Comparison of ENCODE assay signal across 14 cellular contexts in genomic region chr16:962901-963814, GRCh38. TPM values are rescaled to one million over a fixed set of nuclear protein-coding genes. Genes with fewer than 3 reads are reported as not detected.
DNase-seq lines count a peak whose midpoint lies in the region; ATAC-seq, FAIRE-seq and TF ChIP-seq lines count a peak whose summit lies in the region.
"Had no signal": no experiment of that assay in that cellular context is flagged by ENCODE, and none has a peak within 500 bp of the region (broad histone marks: within the 10 kb centered on the region; RNA-seq: fewer than 3 reads in every experiment).

No MANE protein-coding gene starts in this region.

- peak; percentile 33 for FAIRE-seq in GM12891 (lab: Jason Lieb, UNC)
- no peak for FAIRE-seq in endothelial cell of umbilical vein (lab: Jason Lieb, UNC)

- no peaks in the 10 kb centered on the region for H3K27me3 Mint-ChIP-seq in T-cell
- H3K27me3 Mint-ChIP-seq in endothelial cell (ENCODE audit: unreplicated experiment), result peaks cover 8% of the 10 kb centered on the region

- TF ChIP-seq POLR2A in GM12891 (IDR thresholded peaks at IDR 0.05; ENCODE audit: low read depth, low read length) (no peak), endothelial cell of umbilical vein (IDR thresholded peaks at IDR 0.05; ENCODE audit: low read depth, low read length) (no peak), sigmoid colon (IDR thresholded peaks at IDR 0.05) (no peak)

- H3K36me3 ChIP-seq in endothelial cell of umbilical vein (ENCODE audit: control insufficient read depth in 2 of 2, extremely low read depth in 1 of 2, insufficient read depth in 2 of 2, low read length in 2 of 2) (no peaks in the 10 kb centered on the region), sigmoid colon (peaks cover 0 to 4% (median 0%) of the 10 kb centered on the region in 4 donors)
- H3K36me3 ChIP-seq: Peyer's patch had no signal

- no peaks in the 10 kb centered on the region for H3K9me1 ChIP-seq in endothelial cell of umbilical vein (replicated peaks; ENCODE audit: control insufficient read depth, extremely low read depth, insufficient read depth, low read length)

- POLR2A ChIA-PET in T-cell (lab: Charles Lee), result interaction anchor here in 1 of 2 donors (0.6 kb wide), 1 partner anchor 20 kb away, joined by 10 read pairs; no protein-coding TSS in a partner anchor
- POLR2A ChIA-PET in endothelial cell of umbilical vein (lab: Charles Lee), result no interaction called here

- H4K20me1 ChIP-seq in endothelial cell of umbilical vein (replicated peaks; ENCODE audit: control insufficient read depth, extremely low read depth, insufficient read depth, low read length), result no peaks in the 10 kb centered on the region

- WGBS in sigmoid colon, 2 donors, result 86% methylated on average over 23 of the region's 23 CpGs

- H3K27ac ChIP-seq in endothelial cell of umbilical vein (ENCODE audit: insufficient read depth, low read depth, low read length) (no peak overlapping the region), sigmoid colon (peak overlapping the region in 3 of 4 donors; percentile 70 to 81 (median 78))
- H3K27ac ChIP-seq: body of pancreas had no signal

- H3K27me3 ChIP-seq in endothelial cell of umbilical vein (ENCODE audit: control insufficient read depth in 2 of 2, insufficient read depth in 2 of 2, low read length in 2 of 2), result no peaks in the 10 kb centered on the region
- H3K27me3 ChIP-seq in sigmoid colon, result no peaks in the 10 kb centered on the region
- H3K27me3 ChIP-seq: body of pancreas, Peyer's patch had no signal

- H3K36me3 Mint-ChIP-seq in T-cell (peaks cover 19% of the 10 kb centered on the region), endothelial cell (ENCODE audit: low read depth, unreplicated experiment) (peaks cover 24% of the 10 kb centered on the region)

- ATAC-seq in T-cell (replicated peaks in 1 of 4) (no peak), HG02588 (IDR thresholded peaks at IDR 0.05; ENCODE audit: unreplicated experiment) (no peak), HG02840 (IDR thresholded peaks at IDR 0.05; ENCODE audit: low FRiP score, unreplicated experiment) (no peak)
- ATAC-seq: body of pancreas had no signal

- H3K4me2 ChIP-seq in endothelial cell of umbilical vein (ENCODE audit: insufficient read depth, low read length), result peak overlapping the region; percentile 57

- H3K9ac ChIP-seq in endothelial cell of umbilical vein (replicated peaks; ENCODE audit: extremely low read depth, insufficient read depth, low read length), result no peak overlapping the region

- H3K9me3 ChIP-seq in endothelial cell of umbilical vein (replicated peaks; ENCODE audit: control insufficient read depth, insufficient read depth, low read length) (no peaks in the 10 kb centered on the region), sigmoid colon (no peaks in the 10 kb centered on the region)
- H3K9me3 ChIP-seq: body of pancreas, Peyer's patch had no signal

- CTCF ChIA-PET in T-cell (lab: Charles Lee), result no interaction called here
- CTCF ChIA-PET in endothelial cell of umbilical vein (lab: Charles Lee), result interaction anchor here (0.8 to 1.7 kb wide), 3 partner anchors 19 to 93 kb away, joined by 3 to 6 read pairs (median 5); partner anchors contain the start of gene SOX8

- peaks cover 11% of the 10 kb centered on the region for H3K4me1 ChIP-seq in endothelial cell of umbilical vein (ENCODE audit: control insufficient read depth, extremely low read depth, insufficient read depth, low read length)
- peaks cover 0 to 31% (median 29%) of the 10 kb centered on the region in 4 donors for H3K4me1 ChIP-seq in sigmoid colon
- H3K4me1 ChIP-seq: body of pancreas, Peyer's patch had no signal

- intact Hi-C loops in endothelial cell of umbilical vein (cut with micrococcal nuclease) (no loop called here), sigmoid colon (cut with DNase I) (no loop called here)

- H3K27ac Mint-ChIP-seq in T-cell (peak overlapping the region; percentile 92), endothelial cell (ENCODE audit: unreplicated experiment) (no peak overlapping the region)

- TF ChIP-seq CTCF in endothelial cell of umbilical vein (IDR thresholded peaks at IDR 0.05; ENCODE audit: extremely low read depth in 1 of 2, insufficient read depth in 1 of 2, low read depth in 1 of 2, low read length in 2 of 2) (no peak), sigmoid colon (IDR thresholded peaks at IDR 0.05) (no peak), endothelial cell (IDR thresholded peaks at IDR 0.05; ENCODE audit: unreplicated experiment) (no peak)

- no peak for TF ChIP-seq EP300 in sigmoid colon (IDR thresholded peaks at IDR 0.05)

- no TSS peak for BruUV-seq in endothelial cell of umbilical vein (replicated peaks; lab: Mats Ljungman, UMichigan)

- H3K4me3 ChIP-seq in endothelial cell of umbilical vein (replicated peaks in 1 of 3; ENCODE audit: insufficient read depth in 1 of 3, low read depth in 1 of 3, low read length in 3 of 3) (no peak overlapping the region), sigmoid colon (peak overlapping the region in 3 of 4 donors; percentile 34 to 46 (median 42))
- H3K4me3 ChIP-seq: body of pancreas had no signal

- dilution Hi-C loops in endothelial cell of umbilical vein (cut with MboI; ENCODE audit: extremely low pct_ligation_motif_present, low sequenced_read_pairs), result no loop called here

- no peaks in the 10 kb centered on the region for H3K79me2 ChIP-seq in endothelial cell of umbilical vein (ENCODE audit: control insufficient read depth, insufficient read depth, low read length)

- H3K9me3 Mint-ChIP-seq in T-cell (no peaks in the 10 kb centered on the region), endothelial cell (ENCODE audit: unreplicated experiment) (no peaks in the 10 kb centered on the region)

- H3K4me3 Mint-ChIP-seq in T-cell (peak overlapping the region; percentile 74 to 79 (median 79)), endothelial cell (ENCODE audit: unreplicated experiment) (no peak overlapping the region)

- DNase-seq in GM12891 (ENCODE audit: insufficient read length, low spot score), result no peak
- no peak for DNase-seq in T-cell
- no peak for DNase-seq in endothelial cell of umbilical vein (ENCODE audit: low read depth, low spot score)
- no peak for DNase-seq in sigmoid colon
- DNase-seq in endothelial cell (ENCODE audit: low spot score), result no peak
- DNase-seq: body of pancreas, COR-L47, NCI-H1105 treated with DMSO at 0.1 percent for 48 hours, NCI-H510A treated with DMSO at 0.1 percent for 48 hours, Peyer's patch, right cardiac atrium, T1000 had no signal

- H3K4me1 Mint-ChIP-seq in T-cell (peaks cover 39 to 55% (median 54%) of the 10 kb centered on the region in 3 donors), endothelial cell (ENCODE audit: unreplicated experiment) (peaks cover 7% of the 10 kb centered on the region)

- no peak overlapping the region for H2AFZ ChIP-seq in endothelial cell of umbilical vein (ENCODE audit: low read depth, low read length)

TF ChIP-seq in GM12891, 5 proteins besides CTCF, POLR2A, EP300 and RAD21:
- TF ChIP-seq SPI1 (IDR thresholded peaks at IDR 0.05; ENCODE audit: low read depth, low read length) (no peak), POLR2AphosphoS5 (IDR thresholded peaks at IDR 0.05; ENCODE audit: low read depth, low read length) (no peak), POU2F2 (IDR thresholded peaks at IDR 0.05; ENCODE audit: low read depth, low read length) (no peak), TAF1 (IDR thresholded peaks at IDR 0.05; ENCODE audit: low read depth, low read length) (no peak), PAX5 (IDR thresholded peaks at IDR 0.05; ENCODE audit: insufficient read depth, low read length, severe bottlenecking) (no peak)

TF ChIP-seq in endothelial cell of umbilical vein, 7 proteins besides CTCF, POLR2A, EP300 and RAD21 (continues in another document):
- TF ChIP-seq MYC (IDR thresholded peaks at IDR 0.05; ENCODE audit: low read depth, low read length), result no peak
- no peak for TF ChIP-seq POLR2AphosphoS5 (IDR thresholded peaks at IDR 0.05; ENCODE audit: insufficient read depth, low read depth, low read length)
- no peak for TF ChIP-seq JUN (IDR thresholded peaks at IDR 0.05; ENCODE audit: borderline replicate concordance, insufficient read depth, insufficient read length, low read depth)
- no peak for TF ChIP-seq FOS (IDR thresholded peaks at IDR 0.05; ENCODE audit: borderline replicate concordance, insufficient read depth, low read length)
- no peak for TF ChIP-seq GATA2 (IDR thresholded peaks at IDR 0.05; ENCODE audit: insufficient read depth, insufficient read length, low read depth, low read length)
- TF ChIP-seq MAX (IDR thresholded peaks at IDR 0.05; ENCODE audit: insufficient read depth, insufficient read length), result peak; percentile 54

RNA-seq across cellular contexts. Expression of gene LMF1, which starts 7.6 kb away (rescaled TPM):
- polyA plus RNA-seq in GM12891 (2012; ENCODE audit: low read depth, missing spikeins), result 3.6 TPM
- total RNA-seq in T-cell (10 to 100 TPM; 46.6 to 59.4 (median 51.1) TPM), endothelial cell of umbilical vein (12.5 and 17.8 TPM in 2 replicates), sigmoid colon (10 to 100 TPM; 19.9 to 34.1 (median 31.0) TPM), endothelial cell (ENCODE audit: unreplicated experiment) (21.7 TPM)
- polyA plus RNA-seq in endothelial cell of umbilical vein (14.3 and 17.8 TPM in 2 replicates), sigmoid colon (10 to 100 TPM in 1 of 3 donors, 1 to 10 TPM in 2; 1.2 to 13.2 (median 1.6) TPM)
- polyA plus RNA-seq in endothelial cell of umbilical vein (2011; cell fraction: cytosol; rRNA removed), result 6.7 and 7.5 TPM in 2 replicates
- polyA plus RNA-seq in endothelial cell of umbilical vein (2011; cell fraction: nucleus; rRNA removed), result 17.8 and 26.6 TPM in 2 replicates
- 15.8 and 23.9 TPM in 2 replicates for polyA plus RNA-seq in endothelial cell of umbilical vein (2012)
- polyA minus RNA-seq in endothelial cell of umbilical vein, result 30.9 and 34.6 TPM in 2 replicates
- polyA minus RNA-seq in endothelial cell of umbilical vein (2011; cell fraction: cytosol; rRNA and poly(A)+ RNA removed), result 13.3 TPM
- polyA minus RNA-seq in endothelial cell of umbilical vein (2011; cell fraction: nucleus; rRNA and poly(A)+ RNA removed), result 16.7 and 20.3 TPM in 2 replicates

RNA-seq across cellular contexts. Expression of gene SOX8, which starts 18.4 kb away (rescaled TPM):
- polyA plus RNA-seq in GM12891 (2012; ENCODE audit: low read depth, missing spikeins), result 0.06 TPM
- total RNA-seq in T-cell (1 to 10 TPM; 4.7 to 5.9 (median 5.1) TPM), endothelial cell of umbilical vein (0.42 and 0.53 TPM in 2 replicates), sigmoid colon (1 to 10 TPM in 3 of 4 donors, under 1 TPM in 1; 0.49 to 3.4 (median 3.0) TPM), endothelial cell (ENCODE audit: unreplicated experiment) (4.3 TPM)
- polyA plus RNA-seq in endothelial cell of umbilical vein (0.52 and 0.72 TPM in 2 replicates), sigmoid colon (1 to 10 TPM in 1 of 3 donors, under 1 TPM in 1, not detected in 1; under 0.01 to 2.5 TPM)
- 0.35 and 0.37 TPM in 2 replicates for polyA plus RNA-seq in endothelial cell of umbilical vein (2011; cell fraction: cytosol; rRNA removed)
- polyA plus RNA-seq in endothelial cell of umbilical vein (2011; cell fraction: nucleus; rRNA removed), result 3.1 and 3.3 TPM in 2 replicates
- polyA plus RNA-seq in endothelial cell of umbilical vein (2012), result 0.29 and 0.45 TPM in 2 replicates
- 0.17 and 0.25 TPM in 2 replicates for polyA minus RNA-seq in endothelial cell of umbilical vein
- polyA minus RNA-seq in endothelial cell of umbilical vein (2011; cell fraction: cytosol; rRNA and poly(A)+ RNA removed), result not detected
- 0.24 and 0.53 TPM in 2 replicates for polyA minus RNA-seq in endothelial cell of umbilical vein (2011; cell fraction: nucleus; rRNA and poly(A)+ RNA removed)

Comparison
In these comparisons a context has a peak if more than half of its experiments do, and no peak if none do; other contexts are left out.
1. H3K4me3 ChIP-seq: peak in sigmoid colon (3 of 4); none in endothelial cell of umbilical vein (0 of 3).